Comparison of ENCODE assay signal across 28 cellular contexts in genomic region chr9:32970554-32970953, GRCh38.
"Had no signal": no experiment of that assay in that cellular context is flagged by ENCODE, and none has a peak within 500 bp of the region (broad histone marks: within the 10 kb centered on the region; RNA-seq: fewer than 3 reads in every experiment).

No MANE protein-coding gene starts in this region.

- ATAC-seq: activated CD8-positive, alpha-beta memory T cell treated with anti-CD3 and anti-CD28 coated beads, Interleukin-2, amount 10 ng/mL, durations not matched to agents 7 days and 5 days; activated naive CD4-positive, alpha-beta T cell treated with anti-CD3 and anti-CD28 coated beads, Interleukin-2, amount 50 U/mL, for 72 hours; Panc1; WTC11 had no signal

- H3K4me1 Mint-ChIP-seq: activated CD8-positive, alpha-beta memory T cell treated with anti-CD3 and anti-CD28 coated beads, Interleukin-2, amount 10 ng/mL, durations not matched to agents 7 days and 5 days had no signal

- H3K36me3 ChIP-seq: MG63 had no signal

- DNase-seq: activated CD4-positive, alpha-beta T cell treated with anti-CD3 and anti-CD28 coated beads for 1 hour; activated CD4-positive, alpha-beta T cell treated with anti-CD3 and anti-CD28 coated beads, Interleukin-2, amount 10 ng/mL, durations not matched to agents 24 days and 14 days; activated CD4-positive, alpha-beta T cell treated with anti-CD3 and anti-CD28 coated beads, Interleukin-2, amount 50 U/mL, for 48 hours; activated CD8-positive, alpha-beta memory T cell treated with anti-CD3 and anti-CD28 coated beads, Interleukin-2, amount 10 ng/mL, durations not matched to agents 7 days and 5 days; activated effector memory CD4-positive, alpha-beta T cell treated with anti-CD3 and anti-CD28 coated beads, Interleukin-2, amount 50 U/mL, for 16 hours; activated naive CD4-positive, alpha-beta T cell treated with Interleukin-2 at 50 U/mL for 16 hours; activated T-cell treated with anti-CD3 and anti-CD28 coated beads, Interleukin-2, amount 50 U/mL, for 24 hours; amygdala; brain microvascular endothelial cell; central memory CD4-positive, alpha-beta T cell; KG1; MG63; MV-4-11; NCI-H1092 treated with DMSO at 0.1 percent for 48 hours; NCI-H1417 treated with DMSO at 0.1 percent for 48 hours; NCI-H1694 treated with DMSO at 0.1 percent for 48 hours; NCI-H2029 treated with DMSO at 0.1 percent for 48 hours; NCI-H345; NCI-H510A; NCI-H526 treated with DMSO at 0.1 percent for 48 hours; NCI-H82; RPMI8226; SHP77 treated with DMSO at 0.1 percent for 48 hours had no signal

- H3K27me3 Mint-ChIP-seq: activated CD4-positive, alpha-beta T cell treated with anti-CD3 and anti-CD28 coated beads, Interleukin-2, amount 10 ng/mL, durations not matched to agents 24 days and 14 days; activated CD8-positive, alpha-beta memory T cell treated with anti-CD3 and anti-CD28 coated beads, Interleukin-2, amount 10 ng/mL, durations not matched to agents 7 days and 5 days; activated T-cell treated with anti-CD3 and anti-CD28 coated beads, Interleukin-2, amount 50 U/mL, for 24 hours; IgD-negative memory B cell had no signal

- H3K4me3 Mint-ChIP-seq: activated CD4-positive, alpha-beta T cell treated with anti-CD3 and anti-CD28 coated beads, Interleukin-2, amount 10 ng/mL, durations not matched to agents 24 days and 14 days; activated CD8-positive, alpha-beta memory T cell treated with anti-CD3 and anti-CD28 coated beads, Interleukin-2, amount 10 ng/mL, durations not matched to agents 7 days and 5 days; activated T-cell treated with anti-CD3 and anti-CD28 coated beads, Interleukin-2, amount 50 U/mL, for 24 hours; IgD-negative memory B cell; T-helper 1 cell treated with Interleukin-12 subunit alpha and Interleukin-12 subunit beta and Interleukin-4 antibody, amounts not matched to agents 30 μg/mL and 1 μg/mL, for 36 hours; WTC11 had no signal

- H3K4me3 ChIP-seq: MG63 had no signal

- H3K9me3 ChIP-seq: MG63 had no signal

- H3K36me3 Mint-ChIP-seq: activated naive CD4-positive, alpha-beta T cell treated with anti-CD3 and anti-CD28 coated beads, Interleukin-2, amount 50 U/mL, for 72 hours; IgD-negative memory B cell had no signal

- H3K27me3 ChIP-seq: brain microvascular endothelial cell, MG63 had no signal

- H3K9me3 Mint-ChIP-seq: activated CD4-positive, alpha-beta T cell treated with anti-CD3 and anti-CD28 coated beads, Interleukin-2, amount 10 ng/mL, durations not matched to agents 24 days and 14 days; activated naive CD4-positive, alpha-beta T cell treated with anti-CD3 and anti-CD28 coated beads, Interleukin-2, amount 50 U/mL, for 72 hours; activated T-cell treated with anti-CD3 and anti-CD28 coated beads, Interleukin-2, amount 50 U/mL, for 24 hours; IgD-negative memory B cell; T-helper 1 cell treated with Interleukin-12 subunit alpha and Interleukin-12 subunit beta and Interleukin-4 antibody, amounts not matched to agents 30 μg/mL and 1 μg/mL, for 36 hours; WTC11 had no signal

- H3K27ac Mint-ChIP-seq: activated CD4-positive, alpha-beta T cell treated with anti-CD3 and anti-CD28 coated beads, Interleukin-2, amount 10 ng/mL, durations not matched to agents 24 days and 14 days; activated CD8-positive, alpha-beta memory T cell treated with anti-CD3 and anti-CD28 coated beads, Interleukin-2, amount 10 ng/mL, durations not matched to agents 7 days and 5 days; activated naive CD4-positive, alpha-beta T cell treated with anti-CD3 and anti-CD28 coated beads, Interleukin-2, amount 50 U/mL, for 72 hours; activated T-cell treated with anti-CD3 and anti-CD28 coated beads, Interleukin-2, amount 50 U/mL, for 24 hours; IgD-negative memory B cell; T-helper 1 cell treated with Interleukin-12 subunit alpha and Interleukin-12 subunit beta and Interleukin-4 antibody, amounts not matched to agents 30 μg/mL and 1 μg/mL, for 36 hours; WTC11 had no signal
